In the genomic region with DNA sequence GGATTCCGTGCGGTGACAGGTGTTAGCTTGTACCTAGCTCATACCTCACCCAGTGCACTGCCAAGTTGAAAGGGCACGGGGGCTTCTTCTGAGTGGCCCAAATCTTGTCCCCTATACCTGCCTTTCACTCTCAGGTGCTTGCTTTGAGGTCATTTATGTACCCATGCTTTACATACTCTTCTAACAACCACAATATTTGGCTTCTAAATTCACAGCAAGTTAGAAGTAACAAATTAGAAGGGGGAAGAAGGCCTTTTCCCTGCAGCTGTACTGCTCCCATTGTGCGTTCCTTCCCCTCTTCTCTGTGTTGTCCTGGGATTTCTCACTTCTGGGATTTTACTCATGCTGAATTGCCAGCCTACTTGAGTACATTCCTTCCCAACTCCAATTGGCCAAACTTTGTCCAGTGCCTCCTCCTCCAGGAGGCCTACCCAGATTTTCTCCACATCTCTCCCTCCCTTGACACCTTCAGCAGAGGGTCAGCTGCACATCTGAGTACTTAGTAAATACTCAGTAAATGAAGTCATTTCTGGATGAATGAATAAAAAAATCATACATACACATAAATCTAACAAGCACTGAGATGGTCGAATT, we compare ENCODE assay signal across 15 cellular contexts.
DNase-seq lines count a peak whose midpoint lies in the region; ATAC-seq and TF ChIP-seq lines count a peak whose summit lies in the region.
"Had no signal": no experiment of that assay in that cellular context is flagged by ENCODE, and none has a peak within 500 bp of the region (broad histone marks: within the 10 kb centered on the region; RNA-seq: fewer than 3 reads in every experiment).

No MANE protein-coding gene starts in this region.

- H3K4me3 Mint-ChIP-seq in CD4-positive, CD25-positive, alpha-beta regulatory T cell: peak overlapping the region in 3 of 4 donors; percentile 18 to 65 (median 33)

- H3K27ac Mint-ChIP-seq in CD4-positive, CD25-positive, alpha-beta regulatory T cell: peak overlapping the region in 1 of 3 donors; percentile 90
- H3K27ac Mint-ChIP-seq: progenitor cell of endocrine pancreas had no signal

- in situ Hi-C loops in Caki2 (cut with HindIII; ENCODE audit: low pct_unique_long_range_greater_than_20kb, low sequenced_read_pairs): no loop called here
- in situ Hi-C loops in GM13977 (cut with MboI; ENCODE audit: low pct_unique_long_range_greater_than_20kb, low sequenced_read_pairs, unreplicated experiment): no loop called here

- H3K27ac ChIP-seq in CD4-positive, CD25-positive, alpha-beta regulatory T cell (ENCODE audit: insufficient read depth, low read length, poor library complexity, severe bottlenecking): no peak overlapping the region
- peak overlapping the region; percentile 86; the same call in 1 of the 2 replicates for H3K27ac ChIP-seq in WERI-Rb-1

- TF ChIP-seq CTCF in WERI-Rb-1 (IDR thresholded peaks at IDR 0.05; ENCODE audit: low read depth, low read length) (no peak), GM13977 (IDR thresholded peaks at IDR 0.05; ENCODE audit: extremely low read depth, insufficient read depth, missing control alignments) (no peak)

- no peak overlapping the region for H3K9ac ChIP-seq in iPS-15b (ENCODE audit: low read depth, low read length)

- peaks cover 0 to 3% (median 0%) of the 10 kb centered on the region in 7 donors for H3K9me3 Mint-ChIP-seq in CD4-positive, CD25-positive, alpha-beta regulatory T cell

- H3K4me3 ChIP-seq in CD4-positive, CD25-positive, alpha-beta regulatory T cell (ENCODE audit: low read depth, low read length): no peak overlapping the region
- H3K4me3 ChIP-seq in WERI-Rb-1 (ENCODE audit: low read depth, low read length) (peak overlapping the region; percentile 68), iPS-15b (ENCODE audit: low read depth, low read length) (peak overlapping the region; percentile 3)

- H3K36me3 Mint-ChIP-seq in CD4-positive, CD25-positive, alpha-beta regulatory T cell: no peaks in the 10 kb centered on the region

- H3K9me3 ChIP-seq in CD4-positive, CD25-positive, alpha-beta regulatory T cell (ENCODE audit: control insufficient read depth in 2 of 2, low read length in 2 of 2): no peaks in the 10 kb centered on the region
- H3K9me3 ChIP-seq in WERI-Rb-1 (ENCODE audit: severe bottlenecking): no peaks in the 10 kb centered on the region
- H3K9me3 ChIP-seq in iPS-15b (ENCODE audit: control insufficient read depth, insufficient read depth, low read length): no peaks in the 10 kb centered on the region
- H3K9me3 ChIP-seq: Caco-2, heart right ventricle had no signal

- peaks cover 0 to 19% (median 3%) of the 10 kb centered on the region in 4 donors for H3K4me1 Mint-ChIP-seq in CD4-positive, CD25-positive, alpha-beta regulatory T cell

- peaks cover 18% of the 10 kb centered on the region for H3K4me1 ChIP-seq in CD4-positive, CD25-positive, alpha-beta regulatory T cell (ENCODE audit: control insufficient read depth, insufficient read depth, low read length, poor library complexity, severe bottlenecking)
- peaks cover 10% of the 10 kb centered on the region for H3K4me1 ChIP-seq in iPS-15b (ENCODE audit: control insufficient read depth, insufficient read depth, low read length)
- H3K4me1 ChIP-seq: Caco-2 had no signal

- no peak for DNase-seq in CD4-positive, CD25-positive, alpha-beta regulatory T cell
- DNase-seq in Caki2 (ENCODE audit: low read depth) (peak; percentile 18), WERI-Rb-1 (no peak), GM13977 (ENCODE audit: low spot score) (no peak)
- no peak for DNase-seq in stimulated activated CD4-positive, alpha-beta T cell treated with anti-CD3 and anti-CD28 coated beads, Interleukin-2, amount 100 ng/mL, for 48 hours
- DNase-seq: activated CD4-positive, alpha-beta T cell treated with anti-CD3 and anti-CD28 coated beads, Interleukin-2, amount 50 U/mL, for 1 hour; Caco-2; dermis blood vessel endothelial cell; GF-D8; heart right ventricle; NCI-H2081 treated with DMSO at 0.1 percent for 48 hours; stimulated activated CD4-positive, alpha-beta T cell treated with anti-CD3 and anti-CD28 coated beads, Interleukin-12 subunit alpha, Interleukin-12 subunit beta, amount 100 ng/mL, for 4 hours had no signal

- no peaks in the 10 kb centered on the region for H3K36me3 ChIP-seq in CD4-positive, CD25-positive, alpha-beta regulatory T cell (ENCODE audit: control insufficient read depth, insufficient read depth, low read length)
- H3K36me3 ChIP-seq in WERI-Rb-1 (peaks cover 29% of the 10 kb centered on the region), iPS-15b (ENCODE audit: control insufficient read depth, insufficient read depth, low read length) (no peaks in the 10 kb centered on the region)
- H3K36me3 ChIP-seq: heart right ventricle had no signal

- peaks cover 57% of the 10 kb centered on the region for H3K27me3 ChIP-seq in CD4-positive, CD25-positive, alpha-beta regulatory T cell (ENCODE audit: control insufficient read depth, insufficient read depth, low read length)
- H3K27me3 ChIP-seq in WERI-Rb-1 (ENCODE audit: insufficient read depth, low read depth, severe bottlenecking) (no peaks in the 10 kb centered on the region), iPS-15b (ENCODE audit: control insufficient read depth, insufficient read depth, low read length) (peaks cover 94% of the 10 kb centered on the region)

- no peak for ATAC-seq in CD4-positive, CD25-positive, alpha-beta regulatory T cell (ENCODE audit: low read depth in 2 of 2)
- no peak for ATAC-seq in HG03354 (IDR thresholded peaks at IDR 0.05; ENCODE audit: poor library complexity, severe bottlenecking, unreplicated experiment)

- peaks cover 83% of the 10 kb centered on the region for H3K27me3 Mint-ChIP-seq in CD4-positive, CD25-positive, alpha-beta regulatory T cell
